ENCODE assay signal across 15 cellular contexts in the genomic region with DNA sequence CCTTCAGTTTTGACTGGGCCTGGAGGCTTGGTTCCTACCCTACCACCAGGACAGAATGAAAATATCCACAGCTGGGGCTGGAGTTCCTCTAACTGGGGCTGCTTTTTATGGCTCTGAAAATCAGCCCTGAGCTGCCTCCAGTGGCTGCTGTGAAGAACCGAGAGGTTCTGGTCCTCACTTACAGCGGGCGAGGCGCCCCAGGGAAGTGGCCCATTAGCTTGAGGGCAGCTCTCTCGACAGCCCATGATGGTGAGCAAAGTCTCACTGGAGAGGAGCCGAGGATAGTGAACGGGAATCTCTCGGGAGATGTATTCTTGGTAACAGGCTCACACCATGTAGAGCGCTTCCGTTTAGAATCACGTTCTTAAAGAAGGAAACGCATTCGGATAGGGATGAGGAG.
"Had no signal": no experiment of that assay in that cellular context is flagged by ENCODE, and none has a peak within 500 bp of the region (broad histone marks: within the 10 kb centered on the region; RNA-seq: fewer than 3 reads in every experiment).

No MANE protein-coding gene starts in this region.

- H3K4me1 Mint-ChIP-seq: activated CD4-positive, alpha-beta memory T cell treated with anti-CD3 and anti-CD28 coated beads, Interleukin-2, amount 10 ng/mL, durations not matched to agents 7 days and 5 days; activated CD4-positive, alpha-beta T cell treated with anti-CD3 and anti-CD28 coated beads for 36 hours; activated naive CD8-positive, alpha-beta T cell treated with anti-CD3 and anti-CD28 coated beads, Interleukin-2, amount 10 ng/mL, durations not matched to agents 7 days and 5 days; memory B cell; nephron; T-cell had no signal

- H3K36me3 Mint-ChIP-seq: activated naive CD8-positive, alpha-beta T cell treated with anti-CD3 and anti-CD28 coated beads, Interleukin-2, amount 10 ng/mL, durations not matched to agents 7 days and 5 days; memory B cell; T-cell had no signal

- ATAC-seq: activated CD4-positive, alpha-beta T cell treated with anti-CD3 and anti-CD28 coated beads for 36 hours; activated T-cell treated with anti-CD3 and anti-CD28 coated beads, Interleukin-2, amount 50 U/mL, for 72 hours; left lobe of liver; T-cell had no signal

- H3K27ac ChIP-seq: VCaP had no signal

- H3K9me3 Mint-ChIP-seq: activated CD4-positive, alpha-beta memory T cell treated with anti-CD3 and anti-CD28 coated beads, Interleukin-2, amount 10 ng/mL, durations not matched to agents 7 days and 5 days; activated naive CD8-positive, alpha-beta T cell treated with anti-CD3 and anti-CD28 coated beads, Interleukin-2, amount 10 ng/mL, durations not matched to agents 7 days and 5 days; activated T-cell treated with anti-CD3 and anti-CD28 coated beads, Interleukin-2, amount 50 U/mL, for 72 hours; memory B cell; nephron; T-cell had no signal

- H3K27ac Mint-ChIP-seq: activated CD4-positive, alpha-beta memory T cell treated with anti-CD3 and anti-CD28 coated beads, Interleukin-2, amount 10 ng/mL, durations not matched to agents 7 days and 5 days; activated CD4-positive, alpha-beta T cell treated with anti-CD3 and anti-CD28 coated beads for 36 hours; activated naive CD8-positive, alpha-beta T cell treated with anti-CD3 and anti-CD28 coated beads, Interleukin-2, amount 10 ng/mL, durations not matched to agents 7 days and 5 days; activated T-cell treated with anti-CD3 and anti-CD28 coated beads, Interleukin-2, amount 50 U/mL, for 72 hours; memory B cell; nephron; T-cell had no signal

- DNase-seq: activated CD4-positive, alpha-beta memory T cell treated with anti-CD3 and anti-CD28 coated beads, Interleukin-2, amount 10 ng/mL, durations not matched to agents 7 days and 5 days; activated CD4-positive, alpha-beta T cell treated with anti-CD3 and anti-CD28 coated beads for 36 hours; activated gamma-delta T cell treated with Interleukin-2 at 50 U/mL for 16 hours; activated naive CD8-positive, alpha-beta T cell treated with anti-CD3 and anti-CD28 coated beads, Interleukin-2, amount 10 ng/mL, durations not matched to agents 7 days and 5 days; activated T-cell treated with anti-CD3 and anti-CD28 coated beads, Interleukin-2, amount 50 U/mL, for 72 hours; central memory CD4-positive, alpha-beta T cell; cortex of kidney; effector CD8-positive, alpha-beta T cell; stimulated activated CD4-positive, alpha-beta T cell treated with anti-CD3 and anti-CD28 coated beads, Interleukin-4, amount 100 ng/mL, for 4 hours; T-cell; T1000 had no signal

- H3K27me3 Mint-ChIP-seq: activated CD4-positive, alpha-beta memory T cell treated with anti-CD3 and anti-CD28 coated beads, Interleukin-2, amount 10 ng/mL, durations not matched to agents 7 days and 5 days; activated CD4-positive, alpha-beta T cell treated with anti-CD3 and anti-CD28 coated beads for 36 hours; activated naive CD8-positive, alpha-beta T cell treated with anti-CD3 and anti-CD28 coated beads, Interleukin-2, amount 10 ng/mL, durations not matched to agents 7 days and 5 days had no signal

- H3K4me3 Mint-ChIP-seq: activated CD4-positive, alpha-beta memory T cell treated with anti-CD3 and anti-CD28 coated beads, Interleukin-2, amount 10 ng/mL, durations not matched to agents 7 days and 5 days; activated CD4-positive, alpha-beta T cell treated with anti-CD3 and anti-CD28 coated beads for 36 hours; activated naive CD8-positive, alpha-beta T cell treated with anti-CD3 and anti-CD28 coated beads, Interleukin-2, amount 10 ng/mL, durations not matched to agents 7 days and 5 days; activated T-cell treated with anti-CD3 and anti-CD28 coated beads, Interleukin-2, amount 50 U/mL, for 72 hours; memory B cell; nephron; T-cell had no signal
